26 cellular contexts compared by ENCODE assay signal in the genomic region with DNA sequence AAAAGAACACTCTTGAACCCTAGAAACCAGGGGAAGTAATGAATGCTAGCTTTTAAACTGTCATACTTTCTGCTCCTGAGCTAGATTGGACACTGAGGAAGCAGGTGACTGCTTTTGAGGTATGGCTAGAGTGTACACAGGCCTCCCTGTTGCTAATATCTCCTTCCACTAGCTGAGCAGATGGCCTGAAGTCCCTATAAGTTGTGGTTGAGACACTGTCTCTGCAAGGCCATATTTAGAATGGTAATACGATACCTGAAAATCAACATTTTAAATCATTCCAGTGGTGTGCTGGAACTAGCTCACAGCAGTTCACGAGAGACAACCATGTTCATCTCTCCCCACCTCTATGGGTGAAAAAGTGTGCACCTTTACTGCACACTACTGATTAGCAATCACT. TPM values are rescaled to one million over a fixed set of nuclear protein-coding genes. Genes with fewer than 3 reads are reported as not detected.
DNase-seq lines count a peak whose midpoint lies in the region; ATAC-seq and TF ChIP-seq lines count a peak whose summit lies in the region.
"Had no signal": no experiment of that assay in that cellular context is flagged by ENCODE, and none has a peak within 500 bp of the region (broad histone marks: within the 10 kb centered on the region; RNA-seq: fewer than 3 reads in every experiment).

No MANE protein-coding gene starts in this region.

- intact Hi-C loops in activated CD8-positive, alpha-beta T cell treated with anti-CD3 and anti-CD28 coated beads for 36 hours (cut with micrococcal nuclease), result no loop called here
- intact Hi-C loops in left ventricle myocardium inferior (cut with micrococcal nuclease), result no loop called here

- no peaks in the 10 kb centered on the region for H3K36me3 Mint-ChIP-seq in activated CD8-positive, alpha-beta T cell treated with anti-CD3 and anti-CD28 coated beads for 36 hours (ENCODE audit: low read depth)
- H3K36me3 Mint-ChIP-seq: immature natural killer cell had no signal

- H3K9ac ChIP-seq in MM.1S (ENCODE audit: low read length), result no peak overlapping the region

- H3K4me3 ChIP-seq in MM.1S (ENCODE audit: low read length) (no peak overlapping the region), osteoblast (ENCODE audit: insufficient read depth, low read length) (no peak overlapping the region), left ventricle myocardium inferior (no peak overlapping the region)
- H3K4me3 ChIP-seq: pancreas, Peyer's patch, stomach, uterus had no signal

- H3K4me1 ChIP-seq in MM.1S (ENCODE audit: low read length), result no peaks in the 10 kb centered on the region
- H3K4me1 ChIP-seq in osteoblast (ENCODE audit: insufficient read depth, low read length), result peaks cover 48% of the 10 kb centered on the region
- no peaks in the 10 kb centered on the region for H3K4me1 ChIP-seq in left ventricle myocardium inferior
- H3K4me1 ChIP-seq: pancreas, Peyer's patch, stomach, uterus had no signal

- DNase-seq in DMS53 treated with DMSO at 0.1 percent for 48 hours (lab: John Stamatoyannopoulos, UW; ENCODE audit: unreplicated experiment) (peak; percentile 64), MM.1S (peak; percentile 39), RPMI7951 (ENCODE audit: low read depth) (peak; percentile 8), osteoblast (ENCODE audit: insufficient read length, low spot score, missing footprints) (no peak), NCI-H2081 treated with DMSO at 0.1 percent for 48 hours (lab: John Stamatoyannopoulos, UW) (no peak), left ventricle myocardium inferior (no peak)
- DNase-seq in activated CD8-positive, alpha-beta T cell treated with anti-CD3 and anti-CD28 coated beads for 36 hours, result no peak
- DNase-seq: activated CD4-positive, alpha-beta memory T cell treated with anti-CD3 and anti-CD28 coated beads, Interleukin-2, amount 10 ng/mL, durations not matched to agents 7 days and 5 days; activated CD4-positive, alpha-beta T cell treated with anti-CD3 and anti-CD28 coated beads for 1 hour; CD4-positive, alpha-beta T cell; H7; immature natural killer cell; left cardiac atrium; NCI-H1436 treated with DMSO at 0.1 percent for 48 hours; pancreas; Peyer's patch; retina; SHP77 treated with DMSO at 0.1 percent for 48 hours; stimulated activated CD4-positive, alpha-beta T cell treated with anti-CD3 and anti-CD28 coated beads, Interleukin-2, amount 100 ng/mL, for 24 hours; stomach; uterus had no signal

- H3K36me3 ChIP-seq in MM.1S (replicated peaks; ENCODE audit: insufficient read depth, low read length) (no peaks in the 10 kb centered on the region), osteoblast (ENCODE audit: insufficient read depth, low read length) (no peaks in the 10 kb centered on the region), left ventricle myocardium inferior (no peaks in the 10 kb centered on the region)
- H3K36me3 ChIP-seq: pancreas, Peyer's patch, stomach, uterus had no signal

- no peaks in the 10 kb centered on the region for H3K4me1 Mint-ChIP-seq in activated CD8-positive, alpha-beta T cell treated with anti-CD3 and anti-CD28 coated beads for 36 hours (ENCODE audit: low read depth)
- H3K4me1 Mint-ChIP-seq: activated CD4-positive, alpha-beta memory T cell treated with anti-CD3 and anti-CD28 coated beads, Interleukin-2, amount 10 ng/mL, durations not matched to agents 7 days and 5 days; immature natural killer cell; neural crest cell had no signal

- H3F3A ChIP-seq in MM.1S (ENCODE audit: insufficient read depth, low read length), result no peaks in the 10 kb centered on the region

- H3K4me3 Mint-ChIP-seq in activated CD8-positive, alpha-beta T cell treated with anti-CD3 and anti-CD28 coated beads for 36 hours, result no peak overlapping the region
- H3K4me3 Mint-ChIP-seq: activated CD4-positive, alpha-beta memory T cell treated with anti-CD3 and anti-CD28 coated beads, Interleukin-2, amount 10 ng/mL, durations not matched to agents 7 days and 5 days; CD4-positive, alpha-beta T cell; immature natural killer cell; neural crest cell had no signal

- POLR2A ChIA-PET in activated CD8-positive, alpha-beta T cell treated with anti-CD3 and anti-CD28 coated beads for 36 hours (lab: Charles Lee), result no interaction called here

- H3K9me3 ChIP-seq in MM.1S (replicated peaks; ENCODE audit: insufficient read depth, low read length) (no peaks in the 10 kb centered on the region), osteoblast (ENCODE audit: low read depth, low read length) (no peaks in the 10 kb centered on the region), left ventricle myocardium inferior (replicated peaks) (peaks cover 4% of the 10 kb centered on the region)
- H3K9me3 ChIP-seq: pancreas, Peyer's patch, stomach, uterus had no signal

- H3K27ac Mint-ChIP-seq in activated CD8-positive, alpha-beta T cell treated with anti-CD3 and anti-CD28 coated beads for 36 hours, result no peak overlapping the region
- H3K27ac Mint-ChIP-seq: activated CD4-positive, alpha-beta memory T cell treated with anti-CD3 and anti-CD28 coated beads, Interleukin-2, amount 10 ng/mL, durations not matched to agents 7 days and 5 days; activated naive CD4-positive, alpha-beta T cell treated with anti-CD3 and anti-CD28 coated beads, Interleukin-2, amount 50 U/mL, for 72 hours; CD4-positive, alpha-beta T cell; immature natural killer cell had no signal

- no peaks in the 10 kb centered on the region for H3K27me3 Mint-ChIP-seq in activated CD8-positive, alpha-beta T cell treated with anti-CD3 and anti-CD28 coated beads for 36 hours
- H3K27me3 Mint-ChIP-seq: activated CD4-positive, alpha-beta memory T cell treated with anti-CD3 and anti-CD28 coated beads, Interleukin-2, amount 10 ng/mL, durations not matched to agents 7 days and 5 days had no signal

- peaks cover 4% of the 10 kb centered on the region for H3K9me3 Mint-ChIP-seq in activated CD8-positive, alpha-beta T cell treated with anti-CD3 and anti-CD28 coated beads for 36 hours

- CTCF ChIA-PET in activated CD8-positive, alpha-beta T cell treated with anti-CD3 and anti-CD28 coated beads for 36 hours (lab: Charles Lee), result no interaction called here

- H4K20me1 ChIP-seq in MM.1S (ENCODE audit: insufficient read depth, low read length), result no peaks in the 10 kb centered on the region
- no peaks in the 10 kb centered on the region for H4K20me1 ChIP-seq in osteoblast (ENCODE audit: insufficient read depth, low read length)

- H2AFZ ChIP-seq in MM.1S (ENCODE audit: low read length) (no peak overlapping the region), osteoblast (ENCODE audit: low read length) (no peak overlapping the region)

- H3K79me2 ChIP-seq in MM.1S (ENCODE audit: low read length) (no peaks in the 10 kb centered on the region), osteoblast (ENCODE audit: insufficient read depth, low read length) (no peaks in the 10 kb centered on the region)

- no peak overlapping the region for H3K4me2 ChIP-seq in MM.1S (ENCODE audit: low read depth, low read length)
- no peak overlapping the region for H3K4me2 ChIP-seq in osteoblast (ENCODE audit: insufficient read depth, low read length)

- peak overlapping the region; percentile 47; the same call in 1 of the 2 replicates for H3K27ac ChIP-seq in MM.1S (ENCODE audit: low read length)
- peak overlapping the region; percentile 6 for H3K27ac ChIP-seq in osteoblast (ENCODE audit: low read depth, low read length)
- H3K27ac ChIP-seq in left ventricle myocardium inferior (replicated peaks), result no peak overlapping the region
- H3K27ac ChIP-seq: epithelial cell of prostate, HL-60, pancreas, Peyer's patch, stomach, uterus had no signal

- TF ChIP-seq CTCF in MM.1S (IDR thresholded peaks at IDR 0.05; ENCODE audit: low read length), result no peak
- TF ChIP-seq CTCF in osteoblast (IDR thresholded peaks at IDR 0.05; ENCODE audit: extremely low read depth, low read depth, low read length), result no peak
- no peak for TF ChIP-seq CTCF in activated CD8-positive, alpha-beta T cell treated with anti-CD3 and anti-CD28 coated beads for 36 hours (IDR thresholded peaks at IDR 0.05)
- TF ChIP-seq CTCF in left ventricle myocardium inferior (IDR thresholded peaks at IDR 0.05; ENCODE audit: borderline replicate concordance), result no peak

- H3K9me2 ChIP-seq in MM.1S (replicated peaks; ENCODE audit: insufficient read depth, low read length), result no peaks in the 10 kb centered on the region

- no peaks in the 10 kb centered on the region for H3K27me3 ChIP-seq in MM.1S (replicated peaks; ENCODE audit: insufficient read depth, low read length)
- H3K27me3 ChIP-seq in osteoblast (ENCODE audit: insufficient read depth, low read length), result peaks cover 6% of the 10 kb centered on the region
- peaks cover 3% of the 10 kb centered on the region for H3K27me3 ChIP-seq in left ventricle myocardium inferior (ENCODE audit: low read depth)
- H3K27me3 ChIP-seq: Peyer's patch, stomach, uterus had no signal

- ATAC-seq in activated CD8-positive, alpha-beta T cell treated with anti-CD3 and anti-CD28 coated beads for 36 hours, result no peak
- no peak for ATAC-seq in GM18873 (IDR thresholded peaks at IDR 0.05; ENCODE audit: low FRiP score, unreplicated experiment)
- ATAC-seq: activated naive CD4-positive, alpha-beta T cell treated with anti-CD3 and anti-CD28 coated beads, Interleukin-2, amount 50 U/mL, for 72 hours; left cardiac atrium; pancreas had no signal

RNA-seq across cellular contexts. Expression of gene BMP4, which starts 46.4 kb away (rescaled TPM):
- 76.8 and 77.1 TPM in 2 replicates for total RNA-seq in RPMI7951 (2014; rRNA removed; shearing (Covaris generic))
- 6.8 and 7.6 TPM in 2 replicates for total RNA-seq in osteoblast
- not detected for total RNA-seq in activated CD8-positive, alpha-beta T cell treated with anti-CD3 and anti-CD28 coated beads for 36 hours
- 9.8 TPM for total RNA-seq in left ventricle myocardium inferior
- total RNA-seq: activated naive CD4-positive, alpha-beta T cell treated with anti-CD3 and anti-CD28 coated beads, Interleukin-2, amount 50 U/mL, for 72 hours; CD4-positive, alpha-beta T cell had no signal

Comparison
In these comparisons a context has a peak if more than half of its experiments do, and no peak if none do; other contexts are left out.
1. DNase-seq: peak in DMS53 treated with DMSO at 0.1 percent for 48 hours (single experiment), MM.1S (single experiment) and RPMI7951 (single experiment); none in osteoblast (single experiment), activated CD8-positive, alpha-beta T cell treated with anti-CD3 and anti-CD28 coated beads for 36 hours (single experiment), NCI-H2081 treated with DMSO at 0.1 percent for 48 hours (single experiment) and left ventricle myocardium inferior (single experiment).